8 cellular contexts compared by ENCODE assay signal in the genomic region with DNA sequence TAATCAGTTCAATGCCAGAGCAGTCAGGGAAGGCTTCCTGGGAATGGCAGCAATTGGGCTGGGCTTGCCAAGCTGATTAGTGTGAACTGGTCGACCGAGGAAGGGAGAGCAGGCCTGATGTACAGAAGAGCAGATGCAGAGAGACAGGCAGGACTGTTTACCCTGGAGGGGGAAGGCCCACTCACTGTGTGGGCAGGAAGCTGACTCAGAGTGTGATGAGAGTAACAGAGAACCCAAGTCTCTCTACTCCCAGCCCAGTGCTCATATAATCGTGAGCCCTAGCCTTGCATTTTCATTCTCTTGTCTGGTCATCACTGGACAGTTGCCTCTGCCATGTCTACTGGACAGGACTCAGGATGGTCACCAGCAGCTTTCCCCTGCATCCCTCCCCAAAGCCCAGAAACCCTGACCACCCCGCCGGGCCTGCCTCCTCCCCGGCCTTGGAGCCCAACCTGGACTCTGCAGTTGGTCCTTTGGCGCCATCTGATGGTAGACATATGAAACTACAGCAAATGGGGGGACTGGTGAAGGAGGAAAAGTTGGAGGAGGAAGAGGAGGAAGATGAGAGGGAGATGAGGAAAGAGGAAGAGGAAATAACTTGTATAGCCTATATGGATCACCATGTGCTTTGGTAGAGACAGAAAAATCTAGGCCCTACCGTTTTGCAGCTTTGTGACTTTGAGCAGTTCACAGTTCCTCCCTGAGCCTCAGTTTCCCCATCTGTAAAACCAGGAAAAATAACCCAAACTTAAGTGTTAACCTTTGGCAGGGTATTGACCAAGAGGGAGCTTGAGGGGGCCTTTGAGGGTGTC. TPM values are rescaled to one million over a fixed set of nuclear protein-coding genes. Genes with fewer than 3 reads are reported as not detected.
DNase-seq lines count a peak whose midpoint lies in the region; ATAC-seq and TF ChIP-seq lines count a peak whose summit lies in the region.

No MANE protein-coding gene starts in this region.

- ATAC-seq in GM19043 (IDR thresholded peaks at IDR 0.05; ENCODE audit: low read depth, unreplicated experiment): peak; percentile 92

- peak; percentile 99 for TF ChIP-seq CTCF in fibroblast of villous mesenchyme (IDR thresholded peaks at IDR 0.05; ENCODE audit: insufficient read depth, low read depth, low read length)

- no peak overlapping the region for H3K4me3 ChIP-seq in fibroblast of villous mesenchyme (ENCODE audit: low read depth, low read length)

- peak; percentile 77 for DNase-seq in CD1c-positive myeloid dendritic cell (ENCODE audit: extremely low spot score)
- peak; percentile 81 for DNase-seq in HS-27A (ENCODE audit: low read depth)
- peak; percentile 64 for DNase-seq in RKO (ENCODE audit: low spot score)
- peak; percentile 41 to 45 for DNase-seq in activated T-helper 1 cell treated with anti-CD3 and anti-CD28 coated beads, Interleukin-2, amount 50 U/mL, for 16 hours (ENCODE audit: low read depth in 1 of 2, low spot score in 1 of 2)
- peak; percentile 70 for DNase-seq in fibroblast of villous mesenchyme (ENCODE audit: low read depth)
- DNase-seq in pons (ENCODE audit: low spot score): peak; percentile 73
- no peak for DNase-seq in NCI-H774 (lab: John Stamatoyannopoulos, UW)

RNA-seq across cellular contexts. Expression of a gene that starts 43.4 kb away (rescaled TPM):
- total RNA-seq in fibroblast of villous mesenchyme: 4.2 and 6.5 TPM in 2 replicates
